ENCODE assay signal across 1 cellular context in genomic region chr2:219207254-219207883, GRCh38.
TF ChIP-seq lines count a peak whose summit lies in the region.

No MANE protein-coding gene starts in this region.

TF ChIP-seq in HepG2, 621 proteins besides CTCF, POLR2A, EP300 and RAD21 (continued from another document and continues in another):
- no peak for TF ChIP-seq ZNF646 (CRISPR knock-in tag; IDR thresholded peaks at IDR 0.05)
- TF ChIP-seq SMARCE1 (IDR thresholded peaks at IDR 0.05; ENCODE audit: borderline replicate concordance) = no peak
- TF ChIP-seq PHF5A (CRISPR knock-in tag; IDR thresholded peaks at IDR 0.05; ENCODE audit: low read depth, unreplicated experiment) = no peak
- TF ChIP-seq TBX2 (CRISPR knock-in tag; IDR thresholded peaks at IDR 0.05; ENCODE audit: borderline replicate concordance) = peak; percentile 4; the same call in 1 of the 2 replicates
- no peak; the same call in 1 of the 2 replicates for TF ChIP-seq ZNF776 (CRISPR knock-in tag; IDR thresholded peaks at IDR 0.05)
- TF ChIP-seq ZNF441 (CRISPR knock-in tag; IDR thresholded peaks at IDR 0.05; ENCODE audit: borderline replicate concordance) = no peak
- TF ChIP-seq BRF2 (CRISPR knock-in tag; IDR thresholded peaks at IDR 0.05) = no peak
- TF ChIP-seq IKZF4 (CRISPR knock-in tag; IDR thresholded peaks at IDR 0.05; ENCODE audit: borderline replicate concordance, low read depth, not compliant biosample characterization) = no peak
- no peak for TF ChIP-seq MLX (CRISPR knock-in tag; IDR thresholded peaks at IDR 0.05)
- TF ChIP-seq FOXJ3 (CRISPR knock-in tag; IDR thresholded peaks at IDR 0.05; ENCODE audit: borderline replicate concordance) = no peak
- TF ChIP-seq ETV5 (CRISPR knock-in tag; IDR thresholded peaks at IDR 0.05; ENCODE audit: borderline replicate concordance) = no peak
- TF ChIP-seq SETDB1 (CRISPR knock-in tag; IDR thresholded peaks at IDR 0.05; ENCODE audit: borderline replicate concordance) = no peak
- no peak for TF ChIP-seq TAF1 (CRISPR knock-in tag; IDR thresholded peaks at IDR 0.05)
- TF ChIP-seq ZNF713 (CRISPR knock-in tag; IDR thresholded peaks at IDR 0.05) = no peak
- TF ChIP-seq ZNF337 (CRISPR knock-in tag; IDR thresholded peaks at IDR 0.05; ENCODE audit: borderline replicate concordance, low read depth) = no peak; the same call in 1 of the 2 replicates
- TF ChIP-seq ZNF468 (CRISPR knock-in tag; IDR thresholded peaks at IDR 0.05) = no peak
- TF ChIP-seq HNRNPLL (IDR thresholded peaks at IDR 0.05; ENCODE audit: low read depth, low read length, poor library complexity, severe bottlenecking) = no peak
- TF ChIP-seq ZNF12 (CRISPR knock-in tag; IDR thresholded peaks at IDR 0.05) = 0 out of 2 replicates have a peak, but pooled peaks have one; percentile 36
- TF ChIP-seq MNT (IDR thresholded peaks at IDR 0.05) = no peak
- peak; percentile 65; the same call in 1 of the 2 replicates for TF ChIP-seq KLF11 (CRISPR knock-in tag; IDR thresholded peaks at IDR 0.05)
- TF ChIP-seq MLXIP (CRISPR knock-in tag; IDR thresholded peaks at IDR 0.05; ENCODE audit: borderline replicate concordance) = no peak
- TF ChIP-seq ZNF800 (CRISPR knock-in tag; IDR thresholded peaks at IDR 0.05) = no peak
- TF ChIP-seq ZBTB7A (CRISPR knock-in tag; IDR thresholded peaks at IDR 0.05) = no peak
- TF ChIP-seq SP4 (CRISPR knock-in tag; IDR thresholded peaks at IDR 0.05) = no peak
- TF ChIP-seq ARHGAP35 (CRISPR knock-in tag; IDR thresholded peaks at IDR 0.05; ENCODE audit: borderline replicate concordance) = no peak
- no peak for TF ChIP-seq ZNF496 (CRISPR knock-in tag; IDR thresholded peaks at IDR 0.05; ENCODE audit: insufficient replicate concordance)
- no peak for TF ChIP-seq TBX3 (IDR thresholded peaks at IDR 0.05; ENCODE audit: borderline replicate concordance)
- TF ChIP-seq ZNF543 (CRISPR knock-in tag; IDR thresholded peaks at IDR 0.05) = no peak
- no peak for TF ChIP-seq NFRKB (IDR thresholded peaks at IDR 0.05)
- TF ChIP-seq KAT7 (CRISPR knock-in tag; IDR thresholded peaks at IDR 0.05; ENCODE audit: borderline replicate concordance) = no peak
- TF ChIP-seq PAXIP1 (CRISPR knock-in tag; conservative IDR thresholded peaks at IDR 0.05) = no peak
- TF ChIP-seq ZBTB38 (CRISPR knock-in tag; IDR thresholded peaks at IDR 0.05) = no peak
- TF ChIP-seq ZNF138 (CRISPR knock-in tag; IDR thresholded peaks at IDR 0.05; ENCODE audit: low read depth) = no peak
- TF ChIP-seq FOXO1 (CRISPR knock-in tag; IDR thresholded peaks at IDR 0.05) = 0 out of 2 replicates have a peak, but pooled peaks have one; percentile 42
- TF ChIP-seq ASH2L (IDR thresholded peaks at IDR 0.05; ENCODE audit: insufficient read length, low read depth, low read length) = no peak
- no peak for TF ChIP-seq PBX3 (CRISPR knock-in tag; IDR thresholded peaks at IDR 0.05; ENCODE audit: borderline replicate concordance)
- no peak for TF ChIP-seq HOXD1 (CRISPR knock-in tag; IDR thresholded peaks at IDR 0.05)
